In the genomic region with DNA sequence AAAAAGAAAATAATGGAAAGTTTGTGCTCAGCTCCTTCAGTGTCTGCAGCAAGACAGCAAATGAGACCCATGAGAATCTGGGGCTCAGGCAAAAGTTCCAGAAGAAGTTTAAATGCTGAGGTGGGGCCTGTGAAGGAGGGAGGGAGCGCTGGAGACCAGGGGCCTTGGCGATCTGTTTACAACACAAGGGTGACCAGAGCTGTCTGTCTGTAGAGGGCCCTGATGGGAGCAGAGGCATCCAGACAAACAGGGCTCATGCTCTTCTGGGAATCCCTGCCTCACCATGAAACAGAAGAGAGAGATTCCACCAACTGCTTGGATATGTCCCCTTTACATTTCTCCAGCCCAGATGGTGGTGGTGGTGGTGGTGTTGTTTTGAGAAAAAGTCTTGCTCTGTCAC, we compare ENCODE assay signal across 16 cellular contexts.
A peak's percentile ranks its signal among the peaks of the same experiment; 100 is the strongest.
DNase-seq lines count a peak whose midpoint lies in the region; ATAC-seq and TF ChIP-seq lines count a peak whose summit lies in the region.
"Had no signal": no experiment of that assay in that cellular context is flagged by ENCODE, and none has a peak within 500 bp of the region (broad histone marks: within the 10 kb centered on the region; RNA-seq: fewer than 3 reads in every experiment).

No MANE protein-coding gene starts in this region.

- H3K9me2 ChIP-seq in SU-DHL-6 (replicated peaks; ENCODE audit: insufficient read depth, low read length): no peaks in the 10 kb centered on the region

- H3F3A ChIP-seq in SU-DHL-6 (ENCODE audit: insufficient read depth): peaks cover 81% of the 10 kb centered on the region

- no peak overlapping the region for H2AFZ ChIP-seq in SU-DHL-6 (ENCODE audit: low read depth, low read length, severe bottlenecking)

- H3K36me3 ChIP-seq in BLaER1 (no peaks in the 10 kb centered on the region), SU-DHL-6 (ENCODE audit: low read length) (no peaks in the 10 kb centered on the region), spleen (no peaks in the 10 kb centered on the region)
- H3K36me3 ChIP-seq: HAP-1, Peyer's patch had no signal

- intact Hi-C loops in spleen (cut with DNase I; ENCODE audit: low total_unique reads): no loop called here

- H3K4me3 ChIP-seq in BLaER1 (no peak overlapping the region), HL-60 (replicated peaks; ENCODE audit: insufficient read depth, low read length) (no peak overlapping the region), SU-DHL-6 (ENCODE audit: insufficient read depth, low read length, poor library complexity, severe bottlenecking) (no peak overlapping the region), spleen (no peak overlapping the region)
- H3K4me3 ChIP-seq: HAP-1, Peyer's patch had no signal

- H3K9ac ChIP-seq in BLaER1 (no peak overlapping the region), SU-DHL-6 (ENCODE audit: low read length) (peak overlapping the region; percentile 54)

- no peaks in the 10 kb centered on the region for H3K79me2 ChIP-seq in SU-DHL-6 (ENCODE audit: insufficient read depth, low read length)

- no peak for TF ChIP-seq CTCF in HL-60 (IDR thresholded peaks at IDR 0.05; ENCODE audit: insufficient read depth, low read length)
- no peak for TF ChIP-seq CTCF in SU-DHL-6 (IDR thresholded peaks at IDR 0.05; ENCODE audit: insufficient read depth, low read length, poor library complexity, severe bottlenecking)
- TF ChIP-seq CTCF in spleen (IDR thresholded peaks at IDR 0.05 in 8 of 11, conservative IDR thresholded peaks at IDR 0.05 in 3 of 11): no peak

- H3K27ac ChIP-seq in BLaER1: peak overlapping the region; percentile 71
- peak overlapping the region; percentile 90 for H3K27ac ChIP-seq in HL-60 (replicated peaks)
- H3K27ac ChIP-seq in SU-DHL-6 (ENCODE audit: low read depth, low read length): peak overlapping the region; percentile 98
- peak overlapping the region in 5 of 8 donors; percentile 25 to 73 (median 69) for H3K27ac ChIP-seq in spleen
- H3K27ac ChIP-seq: Peyer's patch had no signal

- H3K27me3 ChIP-seq in BLaER1: no peaks in the 10 kb centered on the region
- no peaks in the 10 kb centered on the region for H3K27me3 ChIP-seq in HL-60 (ENCODE audit: insufficient read depth, poor library complexity, severe bottlenecking)
- no peaks in the 10 kb centered on the region for H3K27me3 ChIP-seq in SU-DHL-6 (ENCODE audit: low read length)
- H3K27me3 ChIP-seq in spleen (replicated peaks in 1 of 7): no peaks in the 10 kb centered on the region
- H3K27me3 ChIP-seq: Peyer's patch had no signal

- H3K4me2 ChIP-seq in BLaER1: peak overlapping the region; percentile 43
- peak overlapping the region; percentile 100 for H3K4me2 ChIP-seq in SU-DHL-6 (ENCODE audit: low read depth, low read length, poor library complexity, severe bottlenecking)

- TF ChIP-seq POLR2A in spleen (IDR thresholded peaks at IDR 0.05): no peak

- no peak for ATAC-seq in HG03025 (IDR thresholded peaks at IDR 0.05; ENCODE audit: low FRiP score, unreplicated experiment)

- no peaks in the 10 kb centered on the region for H4K20me1 ChIP-seq in BLaER1
- H4K20me1 ChIP-seq in SU-DHL-6 (ENCODE audit: low read depth, low read length): no peaks in the 10 kb centered on the region

- peaks cover 65% of the 10 kb centered on the region for H3K4me1 ChIP-seq in BLaER1
- peaks cover 5 to 69% (median 28%) of the 10 kb centered on the region in 6 donors for H3K4me1 ChIP-seq in spleen
- H3K4me1 ChIP-seq: HAP-1, Peyer's patch had no signal

- DNase-seq in HL-60 (ENCODE audit: low read depth in 1 of 2, low spot score in 1 of 2) (no peak), spleen (no peak), RKO (ENCODE audit: low spot score) (no peak), NOMO-1 treated with DMSO at 0.1 percent for 48 hours (lab: John Stamatoyannopoulos, UW; ENCODE audit: unreplicated experiment) (no peak)
- DNase-seq: DMS79, NCI-H1092 treated with DMSO at 0.1 percent for 48 hours, NCI-H146, NCI-H2029 treated with DMSO at 0.1 percent for 48 hours, NCI-H2171, NCI-H526, Peyer's patch, Right ventricle myocardium superior had no signal

- WGBS in spleen, 5 donors: 84 to 100% (median 90%) methylated on average over 2 of the region's 2 CpGs

- peaks cover 4% of the 10 kb centered on the region; the same call in 1 of the 2 replicates for H3K9me3 ChIP-seq in BLaER1
- no peaks in the 10 kb centered on the region for H3K9me3 ChIP-seq in SU-DHL-6 (ENCODE audit: insufficient read depth, low read length)
- H3K9me3 ChIP-seq in spleen: no peaks in the 10 kb centered on the region
- H3K9me3 ChIP-seq: HAP-1, Peyer's patch had no signal
